Comparison of ENCODE assay signal across 9 cellular contexts in the genomic region with DNA sequence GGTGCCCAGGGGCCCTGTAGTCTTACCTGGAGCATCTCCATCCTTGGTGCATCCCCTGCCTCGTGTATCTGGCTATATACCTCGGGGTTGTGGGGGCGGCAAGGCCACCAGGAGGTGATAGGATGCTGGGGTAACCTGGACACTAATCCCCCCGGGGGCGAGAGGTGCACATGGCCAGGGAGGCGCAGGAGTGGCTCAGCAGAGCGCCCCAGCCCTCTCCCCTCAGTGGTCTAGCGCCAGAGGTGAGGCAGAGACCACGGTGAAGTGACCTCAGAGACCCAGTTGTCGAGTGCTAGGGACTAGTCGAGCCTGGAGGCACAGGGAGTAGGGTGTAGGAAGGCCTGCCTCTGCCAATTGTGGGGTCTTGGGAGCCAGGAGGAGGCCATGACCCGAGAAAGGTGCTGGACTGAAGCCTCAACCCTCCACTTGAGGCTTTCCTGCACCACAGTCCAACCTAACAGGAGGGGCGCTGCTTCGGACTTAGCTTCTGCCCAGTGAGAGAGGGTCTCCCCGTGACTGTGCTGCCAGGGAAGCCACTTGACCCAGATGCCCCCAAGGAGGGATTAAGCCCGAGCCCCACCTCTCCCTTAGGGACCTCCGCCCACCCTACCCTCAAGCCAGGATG. TPM values are rescaled to one million over a fixed set of nuclear protein-coding genes. Genes with fewer than 3 reads are reported as not detected.
DNase-seq lines count a peak whose midpoint lies in the region; ATAC-seq, FAIRE-seq and TF ChIP-seq lines count a peak whose summit lies in the region.
"Had no signal": no experiment of that assay in that cellular context is flagged by ENCODE, and none has a peak within 500 bp of the region (broad histone marks: within the 10 kb centered on the region; RNA-seq: fewer than 3 reads in every experiment).

A gene (minus strand): TSS at position 51 of the 625 bp plus-strand sequence. CDS start 10 bp downstream, at position 41.

- no peak for TF ChIP-seq POLR2A in HepG2 (IDR thresholded peaks at IDR 0.05; ENCODE audit: insufficient read depth in 1 of 2, low read depth in 2 of 2, low read length in 2 of 2)

- POLR2A ChIA-PET in HepG2 (lab: Yijun Ruan, JAX), result interaction anchor here (2.9 kb wide), 1 partner anchor 24 kb away, joined by 21 read pairs; a partner anchor contains a TSS

- H3K27ac ChIP-seq in HepG2 (ENCODE audit: extremely low read length, insufficient read depth, low read length), result no peak within 1 kb of the TSS
- no peak within 1 kb of the TSS for H3K27ac ChIP-seq in tibial artery

- H2AFZ ChIP-seq in HepG2 (ENCODE audit: low read length), result no peak within 1 kb of the TSS

- H3K27me3 ChIP-seq in HepG2 (ENCODE audit: control insufficient read depth in 1 of 2, insufficient read depth in 2 of 2, low read length in 2 of 2) (peaks cover 0 to 24% of the 10 kb centered on the region in 2 experiments; a peak in 3 of 5 replicates), tibial artery (peaks cover 0 to 26% of the 10 kb centered on the region in 2 donors)

- no peak for TF ChIP-seq EP300 in HepG2 (IDR thresholded peaks at IDR 0.05; ENCODE audit: low read depth in 2 of 2, low read length in 2 of 2)
- TF ChIP-seq EP300 in HepG2 (CRISPR knock-in tag; IDR thresholded peaks at IDR 0.05; ENCODE audit: borderline replicate concordance), result no peak

- H3K9me3 ChIP-seq in HepG2 (ENCODE audit: low read length), result no peaks in the 10 kb centered on the region
- no peaks in the 10 kb centered on the region for H3K9me3 ChIP-seq in tibial artery

- peaks cover 6% of the 10 kb centered on the region for H3K36me3 Mint-ChIP-seq in activated naive CD4-positive, alpha-beta T cell treated with anti-CD3 and anti-CD28 coated beads for 36 hours (ENCODE audit: low read depth)
- H3K36me3 Mint-ChIP-seq in activated naive CD8-positive, alpha-beta T cell treated with anti-CD3 and anti-CD28 coated beads, Interleukin-2, amount 50 U/mL, for 24 hours (ENCODE audit: low read depth), result peaks cover 8% of the 10 kb centered on the region

- H3K4me1 ChIP-seq in HepG2 (ENCODE audit: insufficient read depth, low read length) (peaks cover 27% of the 10 kb centered on the region), tibial artery (peaks cover 0 to 28% (median 22%) of the 10 kb centered on the region in 4 donors)

- ATAC-seq in activated naive CD8-positive, alpha-beta T cell treated with anti-CD3 and anti-CD28 coated beads, Interleukin-2, amount 50 U/mL, for 24 hours, result no peak
- no peak for ATAC-seq in HepG2
- ATAC-seq in HG02938 (IDR thresholded peaks at IDR 0.05; ENCODE audit: unreplicated experiment), result no peak
- ATAC-seq in HG03095 (IDR thresholded peaks at IDR 0.05; ENCODE audit: unreplicated experiment), result no peak

- H3K27me3 Mint-ChIP-seq in activated naive CD4-positive, alpha-beta T cell treated with anti-CD3 and anti-CD28 coated beads for 36 hours (ENCODE audit: low read depth), result peaks cover 8% of the 10 kb centered on the region
- H3K27me3 Mint-ChIP-seq in activated naive CD8-positive, alpha-beta T cell treated with anti-CD3 and anti-CD28 coated beads, Interleukin-2, amount 50 U/mL, for 24 hours, result peaks cover 6% of the 10 kb centered on the region

- H3K4me2 ChIP-seq in HepG2 (ENCODE audit: low read depth, low read length), result peak within 1 kb of the TSS; percentile 98

- TF ChIP-seq CTCF in HepG2 (CRISPR knock-in tag; IDR thresholded peaks at IDR 0.05) (no peak), tibial artery (IDR thresholded peaks at IDR 0.05) (no peak)

- H4K20me1 ChIP-seq in HepG2 (ENCODE audit: insufficient read depth, low read length), result no peaks in the 10 kb centered on the region

- no peaks in the 10 kb centered on the region for H3K79me2 ChIP-seq in HepG2 (ENCODE audit: insufficient read depth, low read length)

- 87% methylated on average over 10 of the region's 17 CpGs for WGBS in HepG2 (ENCODE audit: low lambda C conversion rate)

- CTCF ChIA-PET in activated naive CD4-positive, alpha-beta T cell treated with anti-CD3 and anti-CD28 coated beads for 36 hours (lab: Charles Lee), result interaction anchor here (0.7 to 4.8 kb wide), 3 partner anchors 17 to 234 kb away, joined by 3 to 22 read pairs (median 4); a partner anchor contains a TSS
- CTCF ChIA-PET in HepG2 (lab: Yijun Ruan, JAX; ENCODE audit: low intra/inter-chr PET ratio, low total read pairs), result no interaction called here

- peaks cover 4 to 23% of the 10 kb centered on the region in 2 experiments; a peak in 4 of 5 replicates for H3K36me3 ChIP-seq in HepG2 (replicated peaks in 1 of 2; ENCODE audit: control insufficient read depth in 1 of 2, insufficient read depth in 2 of 2, low read length in 2 of 2)
- peaks cover 16 to 43% (median 30%) of the 10 kb centered on the region in 3 donors for H3K36me3 ChIP-seq in tibial artery

- no peak within 1 kb of the TSS for H3K9ac ChIP-seq in HepG2 (ENCODE audit: insufficient read depth, low read depth, low read length)

- peak within 1 kb of the TSS; percentile 74 for H3K4me3 Mint-ChIP-seq in activated naive CD4-positive, alpha-beta T cell treated with anti-CD3 and anti-CD28 coated beads for 36 hours
- peak within 1 kb of the TSS; percentile 24 for H3K4me3 Mint-ChIP-seq in activated naive CD8-positive, alpha-beta T cell treated with anti-CD3 and anti-CD28 coated beads, Interleukin-2, amount 50 U/mL, for 24 hours

- no peaks in the 10 kb centered on the region for H3K9me3 Mint-ChIP-seq in activated naive CD4-positive, alpha-beta T cell treated with anti-CD3 and anti-CD28 coated beads for 36 hours
- H3K9me3 Mint-ChIP-seq in activated naive CD8-positive, alpha-beta T cell treated with anti-CD3 and anti-CD28 coated beads, Interleukin-2, amount 50 U/mL, for 24 hours, result no peaks in the 10 kb centered on the region

- intact Hi-C loops in activated naive CD4-positive, alpha-beta T cell treated with anti-CD3 and anti-CD28 coated beads for 36 hours (cut with micrococcal nuclease), result no loop called here
- intact Hi-C loops in HepG2 (cut with micrococcal nuclease; ENCODE audit: unreplicated experiment), result no loop called here
- intact Hi-C loops in tibial artery (cut with DNase I; ENCODE audit: low total_unique reads), result no loop called here

- DNase-seq in activated naive CD4-positive, alpha-beta T cell treated with anti-CD3 and anti-CD28 coated beads for 36 hours, result no peak
- no peak for DNase-seq in activated naive CD4-positive, alpha-beta T cell (lab: John Stamatoyannopoulos, UW)
- DNase-seq in activated naive CD8-positive, alpha-beta T cell treated with anti-CD3 and anti-CD28 coated beads, Interleukin-2, amount 50 U/mL, for 24 hours, result no peak
- DNase-seq in HepG2 (ENCODE audit: low spot score) (no peak), tibial artery (no peak), NCI-H446 treated with DMSO at 0.1 percent for 48 hours (lab: John Stamatoyannopoulos, UW) (no peak)

- in situ Hi-C loops in HepG2 (cut with HindIII; ENCODE audit: extremely low pct_ligation_motif_present, low pct_unique_long_range_greater_than_20kb), result no loop called here

- peaks cover 27% of the 10 kb centered on the region for H3K4me1 Mint-ChIP-seq in activated naive CD4-positive, alpha-beta T cell treated with anti-CD3 and anti-CD28 coated beads for 36 hours (ENCODE audit: low read depth)
- H3K4me1 Mint-ChIP-seq in activated naive CD8-positive, alpha-beta T cell treated with anti-CD3 and anti-CD28 coated beads, Interleukin-2, amount 50 U/mL, for 24 hours, result peaks cover 33% of the 10 kb centered on the region

- TF ChIP-seq RAD21 in HepG2 (CRISPR knock-in tag; IDR thresholded peaks at IDR 0.05), result no peak

- peak within 1 kb of the TSS in 2 of 3 experiments; percentile 10 to 63; a peak in 2 of 6 replicates for H3K4me3 ChIP-seq in HepG2 (replicated peaks in 1 of 3; ENCODE audit: insufficient read depth in 1 of 3, low read depth in 2 of 3, low read length in 3 of 3)
- H3K4me3 ChIP-seq in tibial artery, result peak within 1 kb of the TSS; percentile 37 to 56

- FAIRE-seq in HepG2 (lab: Jason Lieb, UNC), result no peak

- H3K27ac Mint-ChIP-seq in activated naive CD4-positive, alpha-beta T cell treated with anti-CD3 and anti-CD28 coated beads for 36 hours, result no peak within 1 kb of the TSS
- H3K27ac Mint-ChIP-seq in activated naive CD8-positive, alpha-beta T cell treated with anti-CD3 and anti-CD28 coated beads, Interleukin-2, amount 50 U/mL, for 24 hours, result no peak within 1 kb of the TSS

- BruUV-seq in HepG2 (replicated peaks; lab: Mats Ljungman, UMichigan), result no TSS peak

TF ChIP-seq in HepG2, 621 proteins besides CTCF, POLR2A, EP300 and RAD21 (continues in another document):
- TF ChIP-seq, protein P1, sequence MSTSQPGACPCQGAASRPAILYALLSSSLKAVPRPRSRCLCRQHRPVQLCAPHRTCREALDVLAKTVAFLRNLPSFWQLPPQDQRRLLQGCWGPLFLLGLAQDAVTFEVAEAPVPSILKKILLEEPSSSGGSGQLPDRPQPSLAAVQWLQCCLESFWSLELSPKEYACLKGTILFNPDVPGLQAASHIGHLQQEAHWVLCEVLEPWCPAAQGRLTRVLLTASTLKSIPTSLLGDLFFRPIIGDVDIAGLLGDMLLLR (CRISPR knock-in tag; IDR thresholded peaks at IDR 0.05), result no peak

RNA-seq across cellular contexts. Expression of the gene that starts here (rescaled TPM):
- total RNA-seq in activated naive CD4-positive, alpha-beta T cell treated with anti-CD3 and anti-CD28 coated beads for 36 hours, result not detected
- not detected in 2 replicates for total RNA-seq in HepG2 (2016; rRNA removed; fragmentation: Illumina TruSeq; extraction: Trizol)
- not detected in 2 replicates for total RNA-seq in HepG2 (2016; cell fraction: cytosol; rRNA removed; fragmentation: Illumina TruSeq; extraction: Trizol; ENCODE audit: low read depth)
- total RNA-seq in HepG2 (2016; cell fraction: insoluble cytoplasmic fraction; rRNA removed; fragmentation: Illumina TruSeq; extraction: Trizol), result not detected in 2 replicates
- total RNA-seq in HepG2 (2016; cell fraction: membrane; rRNA removed; fragmentation: Illumina TruSeq; extraction: Trizol), result not detected in 2 replicates
- not detected in 2 replicates for total RNA-seq in HepG2 (2016; cell fraction: nucleus; rRNA removed; fragmentation: Illumina TruSeq; extraction: Trizol)
- polyA plus RNA-seq in HepG2 (2011; rRNA removed), result 0.82 TPM in 1 of 2 replicates, not detected in the other
- 0.26 and 0.31 TPM in 2 replicates for polyA plus RNA-seq in HepG2 (2011; cell fraction: cytosol; rRNA removed)
- polyA plus RNA-seq in HepG2 (2011; cell fraction: nucleus; rRNA removed), result 14.9 and 17.4 TPM in 2 replicates
- 0.75 and 0.87 TPM in 2 replicates for polyA plus RNA-seq in HepG2 (2012)
- not detected in 2 replicates for polyA plus RNA-seq in HepG2 (2016; cell fraction: cytosol; fragmentation: Illumina TruSeq; extraction: Trizol; ENCODE audit: low read depth)
- not detected in 2 replicates for polyA plus RNA-seq in HepG2 (2016; cell fraction: insoluble cytoplasmic fraction; fragmentation: Illumina TruSeq; extraction: Trizol; ENCODE audit: low read depth)
- polyA plus RNA-seq in HepG2 (2016; cell fraction: membrane; fragmentation: Illumina TruSeq; extraction: Trizol; ENCODE audit: low read depth), result not detected in 2 replicates
- polyA plus RNA-seq in HepG2 (2016; cell fraction: nucleus; fragmentation: Illumina TruSeq; extraction: Trizol; ENCODE audit: insufficient read depth, low read depth), result 1.2 TPM in 1 of 2 replicates, not detected in the other
- polyA minus RNA-seq in HepG2 (2011; rRNA and poly(A)+ RNA removed; ENCODE audit: low replicate concordance), result not detected in 2 replicates
- not detected in 2 replicates for polyA minus RNA-seq in HepG2 (2011; cell fraction: cytosol; rRNA and poly(A)+ RNA removed)
- not detected in 2 replicates for polyA minus RNA-seq in HepG2 (2011; cell fraction: nucleus; rRNA and poly(A)+ RNA removed)
- total RNA-seq: SK-MEL-5 had no signal
